Comparison of ENCODE assay signal across 12 cellular contexts in genomic region chr18:58392336-58393000, GRCh38.
DNase-seq lines count a peak whose midpoint lies in the region; ATAC-seq and TF ChIP-seq lines count a peak whose summit lies in the region.
"Had no signal": no experiment of that assay in that cellular context is flagged by ENCODE, and none has a peak within 500 bp of the region (broad histone marks: within the 10 kb centered on the region; RNA-seq: fewer than 3 reads in every experiment).

No MANE protein-coding gene starts in this region.

- H3K4me3 ChIP-seq in astrocyte of the cerebellum (ENCODE audit: low read depth, low read length) (no peak overlapping the region), osteoblast (ENCODE audit: insufficient read depth, low read length) (no peak overlapping the region)

- H3K4me1 ChIP-seq in osteoblast (ENCODE audit: insufficient read depth, low read length), result peaks cover 30% of the 10 kb centered on the region

- DNase-seq in EH (ENCODE audit: low read depth) (peak; percentile 12), astrocyte of the cerebellum (ENCODE audit: low read depth) (peak; percentile 90), glomerular visceral epithelial cell (ENCODE audit: extremely low spot score) (peak; percentile 54), osteoblast (ENCODE audit: insufficient read length, low spot score, missing footprints) (peak; percentile 77), left colon (no peak)
- no peak for DNase-seq in activated CD4-positive, alpha-beta T cell treated with anti-CD3 and anti-CD28 coated beads, Interleukin-2, amount 50 U/mL, for 4 hours
- DNase-seq: CD4-positive, CD25-positive, alpha-beta regulatory T cell; immature natural killer cell; WERI-Rb-1 had no signal

- ATAC-seq in GM19328 (IDR thresholded peaks at IDR 0.05; ENCODE audit: unreplicated experiment) (no peak), left colon (no peak), HG02870 (IDR thresholded peaks at IDR 0.05; ENCODE audit: unreplicated experiment) (no peak)
- ATAC-seq: Panc1 had no signal

- H2AFZ ChIP-seq in osteoblast (ENCODE audit: low read length), result no peak overlapping the region

- H3K27ac ChIP-seq in osteoblast (ENCODE audit: low read depth, low read length), result peak overlapping the region; percentile 53
- H3K27ac ChIP-seq: WERI-Rb-1 had no signal

- in situ Hi-C loops in astrocyte of the cerebellum (cut with HindIII; ENCODE audit: low sequenced_read_pairs), result no loop called here

- no peaks in the 10 kb centered on the region for H3K9me3 ChIP-seq in osteoblast (ENCODE audit: low read depth, low read length)

- no peak overlapping the region for H3K4me2 ChIP-seq in osteoblast (ENCODE audit: insufficient read depth, low read length)

- H3K36me3 ChIP-seq in osteoblast (ENCODE audit: insufficient read depth, low read length), result no peaks in the 10 kb centered on the region

- intact Hi-C loops in left colon (cut with DNase I, micrococcal nuclease), result no loop called here

- no peaks in the 10 kb centered on the region for H3K79me2 ChIP-seq in osteoblast (ENCODE audit: insufficient read depth, low read length)

- no peaks in the 10 kb centered on the region for H3K27me3 ChIP-seq in osteoblast (ENCODE audit: insufficient read depth, low read length)

- no peaks in the 10 kb centered on the region for H4K20me1 ChIP-seq in osteoblast (ENCODE audit: insufficient read depth, low read length)

- no peak for TF ChIP-seq CTCF in astrocyte of the cerebellum (IDR thresholded peaks at IDR 0.05; ENCODE audit: low read depth, low read length, missing control alignments)
- no peak for TF ChIP-seq CTCF in osteoblast (IDR thresholded peaks at IDR 0.05; ENCODE audit: extremely low read depth, low read depth, low read length)

Comparison
In these comparisons a context has a peak if more than half of its experiments do, and no peak if none do; other contexts are left out.
1. DNase-seq: peak in EH (single experiment), astrocyte of the cerebellum (single experiment), glomerular visceral epithelial cell (single experiment) and osteoblast (single experiment); none in left colon (0 of 2) and activated CD4-positive, alpha-beta T cell treated with anti-CD3 and anti-CD28 coated beads, Interleukin-2, amount 50 U/mL, for 4 hours (0 of 2).